Comparison of ENCODE assay signal across 14 cellular contexts in the genomic region with DNA sequence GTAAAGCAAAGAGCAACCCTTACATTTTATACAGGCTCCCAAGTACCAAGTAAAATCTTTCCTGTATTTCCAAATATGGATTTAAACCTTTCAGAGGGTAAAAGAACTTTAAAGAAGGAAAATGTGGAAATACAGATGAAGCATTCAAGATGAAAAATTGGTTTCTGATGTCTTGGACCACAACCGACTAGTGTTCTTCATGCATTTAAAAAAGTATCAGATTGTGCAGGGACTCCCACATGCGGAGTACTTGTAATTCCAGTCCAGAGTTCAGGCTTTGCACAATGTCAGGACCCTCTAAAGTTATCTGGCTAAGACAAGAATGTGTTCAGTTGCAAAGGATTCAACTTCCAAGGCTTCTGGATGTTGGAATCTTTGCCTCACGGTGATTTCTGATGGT.
DNase-seq lines count a peak whose midpoint lies in the region; ATAC-seq and TF ChIP-seq lines count a peak whose summit lies in the region.
"Had no signal": no experiment of that assay in that cellular context is flagged by ENCODE, and none has a peak within 500 bp of the region (broad histone marks: within the 10 kb centered on the region; RNA-seq: fewer than 3 reads in every experiment).

No MANE protein-coding gene starts in this region.

- peak overlapping the region; percentile 59 for H3K27ac ChIP-seq in lower lobe of right lung
- peak overlapping the region; percentile 89 for H3K27ac ChIP-seq in subcutaneous abdominal adipose tissue (ENCODE audit: low read depth, low read length)

- H3K4me3 Mint-ChIP-seq in HFFc6, result no peak overlapping the region; the same call in 1 of the 2 replicates
- H3K4me3 Mint-ChIP-seq: activated naive CD8-positive, alpha-beta T cell treated with anti-CD3 and anti-CD28 coated beads, Interleukin-2, amount 50 U/mL, for 24 hours; CD4-positive, alpha-beta T cell; naive thymus-derived CD8-positive, alpha-beta T cell had no signal

- H3K4me3 ChIP-seq in choroid plexus epithelial cell (ENCODE audit: low read depth, low read length), result no peak overlapping the region
- H3K4me3 ChIP-seq in lower lobe of right lung, result no peak overlapping the region
- H3K4me3 ChIP-seq in subcutaneous abdominal adipose tissue (ENCODE audit: low read depth in 1 of 5, low read length in 5 of 5), result peak overlapping the region in 1 of 5 donors; percentile 7

- no peaks in the 10 kb centered on the region for H3K9me3 ChIP-seq in lower lobe of right lung
- no peaks in the 10 kb centered on the region for H3K9me3 ChIP-seq in subcutaneous abdominal adipose tissue (ENCODE audit: control insufficient read depth in 5 of 5, low read length in 5 of 5)

- H3K4me1 ChIP-seq in lower lobe of right lung, result peaks cover 58% of the 10 kb centered on the region
- peaks cover 11 to 71% (median 56%) of the 10 kb centered on the region in 5 donors for H3K4me1 ChIP-seq in subcutaneous abdominal adipose tissue (ENCODE audit: control insufficient read depth in 5 of 5, insufficient read depth in 5 of 5, low read length in 5 of 5)

- DNase-seq in HFFc6, result no peak
- DNase-seq in choroid plexus epithelial cell (ENCODE audit: low read depth), result peak; percentile 30
- no peak for DNase-seq in lower lobe of right lung
- DNase-seq in activated CD8-positive, alpha-beta memory T cell treated with anti-CD3 and anti-CD28 coated beads, Interleukin-2, amount 50 U/mL, for 4 hours, result no peak
- DNase-seq in NCI-H1417 (lab: John Stamatoyannopoulos, UW), result no peak
- DNase-seq: activated naive CD8-positive, alpha-beta T cell treated with anti-CD3 and anti-CD28 coated beads, Interleukin-2, amount 50 U/mL, for 24 hours; CD4-positive, alpha-beta T cell; effector CD4-positive, alpha-beta T cell; naive thymus-derived CD8-positive, alpha-beta T cell; NCI-H1417 treated with DMSO at 0.1 percent for 48 hours; NCI-H524 treated with DMSO at 0.1 percent for 48 hours had no signal

- peaks cover 44% of the 10 kb centered on the region for H3K4me1 Mint-ChIP-seq in HFFc6 (ENCODE audit: low read depth)

- H3K27me3 Mint-ChIP-seq in HFFc6 (ENCODE audit: insufficient read depth), result no peaks in the 10 kb centered on the region
- H3K27me3 Mint-ChIP-seq: activated naive CD8-positive, alpha-beta T cell treated with anti-CD3 and anti-CD28 coated beads, Interleukin-2, amount 50 U/mL, for 24 hours; CD4-positive, alpha-beta T cell had no signal

- H3K9ac ChIP-seq in subcutaneous abdominal adipose tissue (ENCODE audit: low read length in 5 of 5), result no peak overlapping the region

- TF ChIP-seq CTCF in HFFc6 (IDR thresholded peaks at IDR 0.05) (no peak), choroid plexus epithelial cell (conservative IDR thresholded peaks at IDR 0.05; ENCODE audit: low read depth, low read length) (no peak), lower lobe of right lung (IDR thresholded peaks at IDR 0.05) (no peak)

- peaks cover 4% of the 10 kb centered on the region; the same call in 1 of the 2 replicates for H3K36me3 Mint-ChIP-seq in HFFc6 (ENCODE audit: low read depth)

- intact Hi-C loops in lower lobe of right lung (cut with DNase I), result no loop called here

- H3K27me3 ChIP-seq in lower lobe of right lung (ENCODE audit: low read depth), result no peaks in the 10 kb centered on the region
- H3K27me3 ChIP-seq in subcutaneous abdominal adipose tissue (ENCODE audit: control insufficient read depth in 5 of 5, insufficient read depth in 4 of 5, low read length in 5 of 5), result no peaks in the 10 kb centered on the region

- peak overlapping the region; percentile 80 for H3K27ac Mint-ChIP-seq in HFFc6
- H3K27ac Mint-ChIP-seq: activated naive CD8-positive, alpha-beta T cell treated with anti-CD3 and anti-CD28 coated beads, Interleukin-2, amount 50 U/mL, for 24 hours; CD4-positive, alpha-beta T cell had no signal

- no peaks in the 10 kb centered on the region for H3K9me3 Mint-ChIP-seq in HFFc6
- H3K9me3 Mint-ChIP-seq: activated naive CD8-positive, alpha-beta T cell treated with anti-CD3 and anti-CD28 coated beads, Interleukin-2, amount 50 U/mL, for 24 hours; CD4-positive, alpha-beta T cell; naive thymus-derived CD8-positive, alpha-beta T cell had no signal

- peaks cover 6% of the 10 kb centered on the region for H3K36me3 ChIP-seq in lower lobe of right lung
- H3K36me3 ChIP-seq in subcutaneous abdominal adipose tissue (ENCODE audit: control insufficient read depth in 5 of 5, insufficient read depth in 5 of 5, low read length in 5 of 5), result peaks cover 0 to 10% (median 7%) of the 10 kb centered on the region in 5 donors

- ATAC-seq in lower lobe of right lung (no peak), HG03432 (IDR thresholded peaks at IDR 0.05; ENCODE audit: unreplicated experiment) (no peak), GM21423 (IDR thresholded peaks at IDR 0.05; ENCODE audit: unreplicated experiment) (no peak)
- ATAC-seq: activated naive CD8-positive, alpha-beta T cell treated with anti-CD3 and anti-CD28 coated beads, Interleukin-2, amount 50 U/mL, for 24 hours; naive thymus-derived CD8-positive, alpha-beta T cell had no signal
